Comparison of ENCODE assay signal across 13 cellular contexts in genomic region chr6:46054531-46054930, GRCh38.
"Had no signal": no experiment of that assay in that cellular context is flagged by ENCODE, and none has a peak within 500 bp of the region (broad histone marks: within the 10 kb centered on the region; RNA-seq: fewer than 3 reads in every experiment).

No MANE protein-coding gene starts in this region.

- H3K27ac ChIP-seq: epithelial cell of prostate had no signal

- H3K36me3 ChIP-seq: pancreas had no signal

- H3K9me3 Mint-ChIP-seq: central memory CD8-positive, alpha-beta T cell; effector memory CD8-positive, alpha-beta T cell had no signal

- H3K4me3 ChIP-seq: pancreas, smooth muscle cell had no signal

- H3K4me1 ChIP-seq: pancreas had no signal

- H3K36me3 Mint-ChIP-seq: immature natural killer cell; stimulated activated naive B cell treated with anti-CD40 and anti-IgM and Interleukin-4, amounts not matched to agents 10 μg/mL and 1 μg/mL and 100 μg/mL, for 72 hours had no signal

- ATAC-seq: effector memory CD8-positive, alpha-beta T cell; pancreas; stimulated activated naive B cell treated with anti-CD40 and anti-IgM and Interleukin-4, amounts not matched to agents 10 μg/mL and 1 μg/mL and 100 μg/mL, for 72 hours had no signal

- H3K4me3 Mint-ChIP-seq: activated CD4-positive, alpha-beta T cell treated with anti-CD3 and anti-CD28 coated beads, Interleukin-2, amount 10 ng/mL, durations not matched to agents 24 days and 14 days; central memory CD8-positive, alpha-beta T cell; effector memory CD8-positive, alpha-beta T cell; immature natural killer cell; stimulated activated naive B cell treated with anti-CD40 and anti-IgM and Interleukin-4, amounts not matched to agents 10 μg/mL and 1 μg/mL and 100 μg/mL, for 72 hours had no signal

- H3K9me3 ChIP-seq: pancreas had no signal

- H3K27ac Mint-ChIP-seq: activated CD4-positive, alpha-beta T cell treated with anti-CD3 and anti-CD28 coated beads, Interleukin-2, amount 10 ng/mL, durations not matched to agents 24 days and 14 days; effector memory CD8-positive, alpha-beta T cell; immature natural killer cell; stimulated activated naive B cell treated with anti-CD40 and anti-IgM and Interleukin-4, amounts not matched to agents 10 μg/mL and 1 μg/mL and 100 μg/mL, for 72 hours had no signal

- H3K27me3 ChIP-seq: pancreas had no signal

- H3K4me1 Mint-ChIP-seq: central memory CD8-positive, alpha-beta T cell; immature natural killer cell; stimulated activated naive B cell treated with anti-CD40 and anti-IgM and Interleukin-4, amounts not matched to agents 10 μg/mL and 1 μg/mL and 100 μg/mL, for 72 hours had no signal

- DNase-seq: activated CD4-positive, alpha-beta T cell treated with anti-CD3 and anti-CD28 coated beads, Interleukin-2, amount 10 ng/mL, durations not matched to agents 24 days and 14 days; activated naive CD4-positive, alpha-beta T cell treated with anti-CD3 and anti-CD28 coated beads, Interleukin-2, amount 50 U/mL, for 16 hours; activated T-cell treated with anti-CD3 and anti-CD28 coated beads for 4 hours; effector memory CD8-positive, alpha-beta T cell; immature natural killer cell; mesendoderm; pancreas; stimulated activated naive B cell treated with anti-CD40 and anti-IgM and Interleukin-4, amounts not matched to agents 10 μg/mL and 1 μg/mL and 100 μg/mL, for 72 hours; substantia nigra; T-helper 1 cell had no signal
